ENCODE assay signal across 8 cellular contexts in the genomic region with DNA sequence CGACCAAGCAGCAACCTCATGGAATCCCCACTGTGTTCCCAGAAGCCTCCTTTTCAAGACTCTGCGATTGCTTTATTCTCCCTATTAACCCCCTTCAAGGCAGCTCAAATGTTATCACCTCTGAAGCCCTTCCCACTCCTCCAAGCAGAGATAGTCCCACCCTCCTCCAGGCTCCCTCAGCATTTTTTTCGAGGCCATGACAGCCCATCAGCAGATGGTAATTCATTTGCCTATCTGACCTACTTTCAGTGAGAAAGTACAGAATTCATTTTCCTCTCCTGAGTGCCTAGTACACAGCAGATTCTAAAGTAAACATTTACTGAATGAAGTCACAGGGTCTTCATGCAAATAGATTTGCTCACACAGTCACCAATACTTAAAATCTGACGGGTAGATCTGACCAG. TPM values are rescaled to one million over a fixed set of nuclear protein-coding genes. Genes with fewer than 3 reads are reported as not detected.
DNase-seq lines count a peak whose midpoint lies in the region; ATAC-seq and TF ChIP-seq lines count a peak whose summit lies in the region.

No MANE protein-coding gene starts in this region.

- H3K27me3 Mint-ChIP-seq in CD4-positive, alpha-beta T cell: no peaks in the 10 kb centered on the region

- peaks cover 76% of the 10 kb centered on the region for H3K36me3 Mint-ChIP-seq in CD4-positive, alpha-beta T cell (ENCODE audit: low read depth)

- peak in 2 of 3 donors; percentile 20 to 35 for TF ChIP-seq POLR2A in body of pancreas (IDR thresholded peaks at IDR 0.05)

- intact Hi-C loops in CD4-positive, alpha-beta T cell (cut with DNase I, micrococcal nuclease): loop anchor here (5.0 kb wide), 2 partner anchors 35 to 45 kb away; no protein-coding TSS in a partner anchor
- intact Hi-C loops in body of pancreas (cut with DNase I) (no loop called here), lower lobe of right lung (cut with DNase I) (no loop called here)

- ATAC-seq in CD4-positive, alpha-beta T cell (ENCODE audit: poor library complexity): no peak
- ATAC-seq in HG03097 (IDR thresholded peaks at IDR 0.05; ENCODE audit: low FRiP score, unreplicated experiment) (peak; percentile 48), body of pancreas (peak; percentile 90), lower lobe of right lung (peak; percentile 76 to 84), GM21576 (IDR thresholded peaks at IDR 0.05; ENCODE audit: unreplicated experiment) (no peak)

- TF ChIP-seq CTCF in CD4-positive, alpha-beta T cell (IDR thresholded peaks at IDR 0.05): no peak
- TF ChIP-seq CTCF in body of pancreas (IDR thresholded peaks at IDR 0.05) (no peak), lower lobe of right lung (IDR thresholded peaks at IDR 0.05) (no peak)

- H3K4me3 Mint-ChIP-seq in CD4-positive, alpha-beta T cell: no peak overlapping the region

- CTCF ChIA-PET in CD4-positive, alpha-beta T cell (lab: Charles Lee): no interaction called here

- H3K4me3 ChIP-seq in body of pancreas: no peak overlapping the region
- H3K4me3 ChIP-seq in lower lobe of right lung: no peak overlapping the region

- peaks cover 82% of the 10 kb centered on the region for H3K4me1 Mint-ChIP-seq in CD4-positive, alpha-beta T cell (ENCODE audit: low read depth)

- WGBS in body of pancreas, 2 donors: 6 to 10% methylated on average over 4 of the region's 4 CpGs

- H3K27me3 ChIP-seq in CD4-positive, alpha-beta T cell (ENCODE audit: control insufficient read depth, insufficient read depth, low read length): no peaks in the 10 kb centered on the region
- H3K27me3 ChIP-seq in body of pancreas (no peaks in the 10 kb centered on the region), lower lobe of right lung (ENCODE audit: low read depth) (no peaks in the 10 kb centered on the region)

- H3K27ac ChIP-seq in CD4-positive, alpha-beta T cell (ENCODE audit: low read depth, low read length): no peak overlapping the region
- H3K27ac ChIP-seq in body of pancreas (peak overlapping the region; percentile 79 to 92 (median 85)), lower lobe of right lung (peak overlapping the region; percentile 12)

- peaks cover 64% of the 10 kb centered on the region for H3K4me1 ChIP-seq in body of pancreas
- H3K4me1 ChIP-seq in lower lobe of right lung: peaks cover 35% of the 10 kb centered on the region

- POLR2A ChIA-PET in CD4-positive, alpha-beta T cell (lab: Charles Lee): no interaction called here

- H3K36me3 ChIP-seq in body of pancreas (replicated peaks in 1 of 2; ENCODE audit: insufficient read depth in 1 of 2, low read depth in 2 of 2): no peaks in the 10 kb centered on the region
- peaks cover 4% of the 10 kb centered on the region for H3K36me3 ChIP-seq in lower lobe of right lung

- DNase-seq in CD4-positive, alpha-beta T cell: no peak
- DNase-seq in body of pancreas (peak; percentile 49 to 71 (median 58)), lower lobe of right lung (no peak), DMS79 (lab: John Stamatoyannopoulos, UW) (no peak), AML-193 (lab: John Stamatoyannopoulos, UW) (no peak)
- DNase-seq in effector CD4-positive, alpha-beta T cell: no peak

- no peaks in the 10 kb centered on the region for H3K9me3 Mint-ChIP-seq in CD4-positive, alpha-beta T cell

- no peaks in the 10 kb centered on the region for H3K9me3 ChIP-seq in CD4-positive, alpha-beta T cell (ENCODE audit: control insufficient read depth, low read length)
- no peaks in the 10 kb centered on the region for H3K9me3 ChIP-seq in body of pancreas
- no peaks in the 10 kb centered on the region for H3K9me3 ChIP-seq in lower lobe of right lung

- peak overlapping the region; percentile 64 for H3K27ac Mint-ChIP-seq in CD4-positive, alpha-beta T cell

RNA-seq across cellular contexts. Expression of gene HERPUD2, which starts 47.8 kb away (rescaled TPM):
- 100 to 1,000 TPM; 113 to 127 TPM for total RNA-seq in CD4-positive, alpha-beta T cell
- total RNA-seq in body of pancreas (10 to 100 TPM; 19.4 to 21.5 TPM), lower lobe of right lung (40.0 TPM)

Comparison
In these comparisons a context has a peak if more than half of its experiments do, and no peak if none do; other contexts are left out.
1. ATAC-seq: peak in HG03097 (single experiment), body of pancreas (single experiment) and lower lobe of right lung (2 of 2); none in CD4-positive, alpha-beta T cell (single experiment) and GM21576 (single experiment).
2. DNase-seq: peak in body of pancreas (4 of 4); none in CD4-positive, alpha-beta T cell (0 of 10), lower lobe of right lung (single experiment), DMS79 (single experiment), AML-193 (0 of 2) and effector CD4-positive, alpha-beta T cell (single experiment).
3. intact Hi-C loops: an anchor here in CD4-positive, alpha-beta T cell (5.0 kb wide); none called in body of pancreas and lower lobe of right lung.